Comparison of ENCODE assay signal across 10 cellular contexts in the genomic region with DNA sequence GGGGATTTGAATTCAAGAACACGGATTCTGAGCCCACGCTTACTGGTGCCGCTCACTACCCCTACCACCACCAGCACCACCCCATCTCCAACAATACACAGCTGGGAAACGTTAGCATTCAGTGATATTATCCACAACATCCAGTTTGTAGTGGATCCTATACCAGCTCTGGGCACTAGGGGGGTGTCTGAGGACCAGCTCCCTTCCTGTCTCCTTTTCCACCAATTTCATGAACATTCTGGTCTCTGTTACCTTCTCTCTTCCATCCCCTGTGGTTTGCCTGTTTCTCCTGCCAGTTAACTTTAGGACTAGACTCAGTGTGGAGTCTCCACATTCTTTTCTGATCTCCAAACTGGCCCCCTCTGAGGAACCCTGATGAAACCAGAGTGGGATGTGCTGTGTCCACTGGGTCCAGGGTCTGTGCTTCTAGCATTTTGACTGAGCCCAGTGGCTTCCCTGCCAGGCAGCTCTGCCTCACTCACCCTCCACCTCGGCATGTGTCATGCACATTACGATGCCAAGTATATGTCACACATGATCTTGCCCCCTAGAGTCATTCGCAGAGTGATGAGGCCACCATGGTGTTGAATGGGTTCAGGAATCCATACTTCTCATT.
DNase-seq lines count a peak whose midpoint lies in the region; ATAC-seq and TF ChIP-seq lines count a peak whose summit lies in the region.
"Had no signal": no experiment of that assay in that cellular context is flagged by ENCODE, and none has a peak within 500 bp of the region (broad histone marks: within the 10 kb centered on the region; RNA-seq: fewer than 3 reads in every experiment).

No MANE protein-coding gene starts in this region.

- H2AFZ ChIP-seq in DND-41 (ENCODE audit: low read depth, low read length), result no peak overlapping the region

- H3K36me3 Mint-ChIP-seq in HFFc6 (ENCODE audit: low read depth), result no peaks in the 10 kb centered on the region

- no peak overlapping the region for H3K27ac Mint-ChIP-seq in HFFc6

- no peaks in the 10 kb centered on the region for H4K20me1 ChIP-seq in DND-41 (ENCODE audit: insufficient read depth, low read length)

- H3K9me3 ChIP-seq in DND-41 (ENCODE audit: insufficient read depth, low read length, severe bottlenecking), result no peaks in the 10 kb centered on the region
- no peaks in the 10 kb centered on the region for H3K9me3 ChIP-seq in adipocyte (ENCODE audit: control insufficient read depth, low read length)
- no peaks in the 10 kb centered on the region for H3K9me3 ChIP-seq in lung (ENCODE audit: control insufficient read depth in 2 of 2, insufficient read depth in 1 of 2, low read length in 1 of 2)

- WGBS in lung, 2 donors, result 75 to 80% methylated on average over 7 of the region's 7 CpGs

- H3K36me3 ChIP-seq in DND-41 (ENCODE audit: insufficient read depth, low read length) (no peaks in the 10 kb centered on the region), adipocyte (ENCODE audit: control insufficient read depth, insufficient read depth, low read length, severe bottlenecking) (no peaks in the 10 kb centered on the region), lung (ENCODE audit: control insufficient read depth in 2 of 2, insufficient read depth in 2 of 2, low read length in 2 of 2) (no peaks in the 10 kb centered on the region)

- H3K27ac ChIP-seq in DND-41 (ENCODE audit: low read length), result no peak overlapping the region
- H3K27ac ChIP-seq in lung (ENCODE audit: low read depth in 1 of 2, low read length in 1 of 2), result no peak overlapping the region

- H3K4me2 ChIP-seq in DND-41 (ENCODE audit: insufficient read depth, low read length), result no peak overlapping the region

- no peaks in the 10 kb centered on the region for H3K4me1 Mint-ChIP-seq in HFFc6 (ENCODE audit: low read depth)

- no peak overlapping the region for H3K4me3 ChIP-seq in DND-41 (ENCODE audit: low read depth in 1 of 2, low read length in 2 of 2)
- H3K4me3 ChIP-seq in adipocyte (ENCODE audit: low read length), result no peak overlapping the region
- no peak overlapping the region for H3K4me3 ChIP-seq in lung

- no peak overlapping the region for H3K9ac ChIP-seq in DND-41 (ENCODE audit: low read depth, low read length)
- H3K9ac ChIP-seq in adipocyte (ENCODE audit: low read length), result no peak overlapping the region

- peaks cover 1% of the 10 kb centered on the region; the same call in 1 of the 2 replicates for H3K27me3 Mint-ChIP-seq in HFFc6 (ENCODE audit: insufficient read depth)

- H3K4me1 ChIP-seq in DND-41 (ENCODE audit: insufficient read depth, low read length) (no peaks in the 10 kb centered on the region), adipocyte (ENCODE audit: control insufficient read depth, insufficient read depth, low read length) (no peaks in the 10 kb centered on the region), lung (ENCODE audit: control insufficient read depth in 2 of 2, insufficient read depth in 2 of 2, low read length in 2 of 2) (no peaks in the 10 kb centered on the region)

- DNase-seq in DND-41, result peak; percentile 7
- no peak for DNase-seq in HFFc6
- peak; percentile 22 for DNase-seq in adipocyte (ENCODE audit: low read depth)
- peak; percentile 20 for DNase-seq in lung (ENCODE audit: low spot score)
- DNase-seq in NCI-H187 treated with DMSO at 0.1 percent for 48 hours (lab: John Stamatoyannopoulos, UW), result no peak
- no peak for DNase-seq in NCI-H2081 (lab: John Stamatoyannopoulos, UW)
- no peak for DNase-seq in NCI-H1105 (lab: John Stamatoyannopoulos, UW)
- DNase-seq: activated CD4-positive, CD25-positive, alpha-beta regulatory T cell had no signal

- H3K9me3 Mint-ChIP-seq in HFFc6, result peaks cover 21% of the 10 kb centered on the region
- H3K9me3 Mint-ChIP-seq: central memory CD8-positive, alpha-beta T cell had no signal

- peaks cover 8% of the 10 kb centered on the region for H3K27me3 ChIP-seq in DND-41 (ENCODE audit: insufficient read depth, low read length, poor library complexity)
- H3K27me3 ChIP-seq in adipocyte (replicated peaks; ENCODE audit: control insufficient read depth, insufficient read depth, low read length), result peaks cover 26% of the 10 kb centered on the region
- no peaks in the 10 kb centered on the region for H3K27me3 ChIP-seq in lung (ENCODE audit: control insufficient read depth, insufficient read depth)

- TF ChIP-seq CTCF in DND-41 (IDR thresholded peaks at IDR 0.05; ENCODE audit: borderline replicate concordance, extremely low read depth, low read length, poor library complexity, severe bottlenecking) (peak; percentile 63), HFFc6 (IDR thresholded peaks at IDR 0.05) (peak; percentile 37), lung (IDR thresholded peaks at IDR 0.05; ENCODE audit: control extremely low read depth, extremely low read depth) (no peak)

- no peak overlapping the region for H3K4me3 Mint-ChIP-seq in HFFc6
- H3K4me3 Mint-ChIP-seq: central memory CD8-positive, alpha-beta T cell had no signal

- H3K79me2 ChIP-seq in DND-41 (ENCODE audit: insufficient read depth, low read length), result no peaks in the 10 kb centered on the region

- ATAC-seq in DND-41 (ENCODE audit: insufficient read depth, low read depth), result peak; percentile 55; the same call in 1 of the 3 replicates
- no peak for ATAC-seq in lung (ENCODE audit: insufficient read depth, low FRiP score)
- ATAC-seq in GM18858 (IDR thresholded peaks at IDR 0.05; ENCODE audit: unreplicated experiment), result no peak

Comparison
In these comparisons a context has a peak if more than half of its experiments do, and no peak if none do; other contexts are left out.
1. DNase-seq: peak in DND-41 (single experiment), adipocyte (single experiment) and lung (single experiment); none in HFFc6 (single experiment), NCI-H187 treated with DMSO at 0.1 percent for 48 hours (single experiment), NCI-H2081 (0 of 2) and NCI-H1105 (single experiment).